In the genomic region with DNA sequence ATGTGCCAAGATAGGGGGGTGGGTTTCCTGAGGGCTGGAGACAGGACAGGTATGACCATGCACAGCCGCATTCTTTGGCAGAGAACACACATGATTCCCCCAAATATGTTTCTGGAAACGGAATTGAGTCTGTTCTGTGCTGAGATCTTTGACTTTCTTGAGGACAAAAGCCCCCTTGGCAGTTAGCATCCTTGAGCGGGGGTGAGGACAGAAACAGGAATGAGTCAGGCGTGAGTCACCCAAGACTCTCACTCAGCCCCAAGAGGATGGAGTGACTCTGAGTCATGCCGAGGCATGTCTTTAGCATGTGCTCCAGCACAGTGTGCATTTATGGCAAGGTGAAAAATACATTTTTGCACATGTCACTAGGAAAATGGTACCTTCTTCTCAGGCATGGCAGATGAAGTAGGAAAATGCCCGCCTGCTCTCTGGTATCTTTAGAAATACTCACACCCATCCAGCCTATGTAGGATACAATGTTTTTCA, we compare ENCODE assay signal across 1 cellular context.
TF ChIP-seq lines count a peak whose summit lies in the region.

No MANE protein-coding gene starts in this region.

TF ChIP-seq in WTC11, 78 proteins besides CTCF, POLR2A, EP300 and RAD21 (continued from another document):
- TF ChIP-seq ESRRA (CRISPR knock-in tag; IDR thresholded peaks at IDR 0.05; ENCODE audit: borderline replicate concordance), result no peak
- TF ChIP-seq CREM (CRISPR knock-in tag; IDR thresholded peaks at IDR 0.05), result no peak
TF ChIP-seq in WTC11: peak in this region for 0.
